9 cellular contexts compared by ENCODE assay signal in genomic region chr20:57388953-57389694, GRCh38. TPM values are rescaled to one million over a fixed set of nuclear protein-coding genes. Genes with fewer than 3 reads are reported as not detected.
A peak's percentile ranks its signal among the peaks of the same experiment; 100 is the strongest.
DNase-seq lines count a peak whose midpoint lies in the region; ATAC-seq, FAIRE-seq and TF ChIP-seq lines count a peak whose summit lies in the region.
"Had no signal": no experiment of that assay in that cellular context is flagged by ENCODE, and none has a peak within 500 bp of the region (broad histone marks: within the 10 kb centered on the region; RNA-seq: fewer than 3 reads in every experiment).

No MANE protein-coding gene starts in this region.

- H3K4me3 ChIP-seq in Caco-2 (ENCODE audit: low read depth, low read length) (peak overlapping the region; percentile 24), OCI-LY1 (ENCODE audit: low read depth, low read length, poor library complexity, severe bottlenecking) (peak overlapping the region; percentile 55), pancreas (peak overlapping the region in 2 of 4 donors; percentile 38 to 46)
- H3K4me3 ChIP-seq: SK-N-MC had no signal

- ATAC-seq in Right ventricle myocardium inferior (peak; percentile 87), pancreas (peak; percentile 85 to 91 (median 88)), GM18870 (IDR thresholded peaks at IDR 0.05; ENCODE audit: unreplicated experiment) (no peak)

- H3K4me2 ChIP-seq in OCI-LY1 (ENCODE audit: low read length): peak overlapping the region; percentile 80

- WGBS in pancreas, 2 donors: 3 to 4% methylated on average over 46 to 57 of the region's 57 CpGs

- intact Hi-C loops in Caco-2 (cut with micrococcal nuclease; ENCODE audit: unreplicated experiment) (loop anchor here (10.0 kb wide), 1 partner anchor 206 kb away; no protein-coding TSS in a partner anchor), Right ventricle myocardium inferior (cut with DNase I) (no loop called here), pancreas (cut with DNase I) (no loop called here)

- DNase-seq in Caco-2 (peak; percentile 94 to 98), HCEC 1CT (peak; percentile 33), Right ventricle myocardium inferior (ENCODE audit: missing footprints) (peak; percentile 92), pancreas (peak; percentile 73 to 93 (median 84)), NCI-H524 treated with DMSO at 0.1 percent for 48 hours (lab: John Stamatoyannopoulos, UW) (no peak)
- DNase-seq in activated naive CD4-positive, alpha-beta T cell treated with anti-CD3 and anti-CD28 coated beads, Interleukin-2, amount 10 ng/mL, durations not matched to agents 7 days and 5 days: peak; percentile 73

- H3K27ac ChIP-seq in OCI-LY1 (ENCODE audit: low read depth, low read length, poor library complexity, severe bottlenecking) (peak overlapping the region; percentile 99), pancreas (peak overlapping the region in 2 of 4 donors; percentile 23 to 34)
- H3K27ac ChIP-seq: SK-N-MC had no signal

- no peaks in the 10 kb centered on the region for H3K27me3 Mint-ChIP-seq in Caco-2 (ENCODE audit: insufficient read depth, unreplicated experiment)
- no peaks in the 10 kb centered on the region for H3K27me3 Mint-ChIP-seq in activated naive CD4-positive, alpha-beta T cell treated with anti-CD3 and anti-CD28 coated beads, Interleukin-2, amount 10 ng/mL, durations not matched to agents 7 days and 5 days

- H3K27me3 ChIP-seq in Caco-2 (replicated peaks; ENCODE audit: control insufficient read depth, insufficient read depth, low read length) (no peaks in the 10 kb centered on the region), OCI-LY1 (ENCODE audit: insufficient read depth, low read length) (no peaks in the 10 kb centered on the region), pancreas (no peaks in the 10 kb centered on the region)

- H4K20me1 ChIP-seq in OCI-LY1 (ENCODE audit: insufficient read depth, low read length): no peaks in the 10 kb centered on the region

- H3K4me1 Mint-ChIP-seq in Caco-2 (ENCODE audit: low read depth, unreplicated experiment): peaks cover 23% of the 10 kb centered on the region
- H3K4me1 Mint-ChIP-seq in activated naive CD4-positive, alpha-beta T cell treated with anti-CD3 and anti-CD28 coated beads, Interleukin-2, amount 10 ng/mL, durations not matched to agents 7 days and 5 days: peaks cover 36% of the 10 kb centered on the region

- FAIRE-seq in pancreas (lab: Jason Lieb, UNC): no peak

- peak overlapping the region; percentile 87 for H3K27ac Mint-ChIP-seq in Caco-2 (ENCODE audit: unreplicated experiment)
- peak overlapping the region; percentile 87 for H3K27ac Mint-ChIP-seq in activated naive CD4-positive, alpha-beta T cell treated with anti-CD3 and anti-CD28 coated beads, Interleukin-2, amount 10 ng/mL, durations not matched to agents 7 days and 5 days

- TF ChIP-seq CTCF in Caco-2 (IDR thresholded peaks at IDR 0.05; ENCODE audit: insufficient read depth in 1 of 2, low read depth in 1 of 2, low read length in 1 of 2, severe bottlenecking in 1 of 2, unreplicated experiment in 1 of 2) (peak; percentile 31 to 45), OCI-LY1 (IDR thresholded peaks at IDR 0.05; ENCODE audit: low read length) (peak; percentile 59), pancreas (IDR thresholded peaks at IDR 0.05) (no peak)

- CTCF ChIA-PET in Caco-2 (lab: Charles Lee): interaction anchor here (0.5 to 1.5 kb wide), 9 partner anchors 57 to 1686 kb away, joined by 3 to 8 read pairs (median 3); partner anchors contain the start of genes AURKA and CSTF1
- CTCF ChIA-PET in activated naive CD4-positive, alpha-beta T cell treated with anti-CD3 and anti-CD28 coated beads, Interleukin-2, amount 10 ng/mL, durations not matched to agents 7 days and 5 days (lab: Charles Lee): interaction anchor here (0.7 to 3.0 kb wide), 5 partner anchors 9 to 119 kb away, joined by 3 to 17 read pairs (median 4); no protein-coding TSS in a partner anchor

- H3K9me2 ChIP-seq in OCI-LY1 (ENCODE audit: low read depth, low read length): no peaks in the 10 kb centered on the region

- peaks cover 35% of the 10 kb centered on the region for H3K36me3 Mint-ChIP-seq in Caco-2 (ENCODE audit: insufficient read depth, unreplicated experiment)
- peaks cover 30% of the 10 kb centered on the region for H3K36me3 Mint-ChIP-seq in activated naive CD4-positive, alpha-beta T cell treated with anti-CD3 and anti-CD28 coated beads, Interleukin-2, amount 10 ng/mL, durations not matched to agents 7 days and 5 days

- peak overlapping the region; percentile 82 for H3K4me3 Mint-ChIP-seq in Caco-2 (ENCODE audit: unreplicated experiment)
- peak overlapping the region; percentile 77 for H3K4me3 Mint-ChIP-seq in activated naive CD4-positive, alpha-beta T cell treated with anti-CD3 and anti-CD28 coated beads, Interleukin-2, amount 10 ng/mL, durations not matched to agents 7 days and 5 days

- H3K9me3 ChIP-seq in Caco-2 (no peaks in the 10 kb centered on the region), OCI-LY1 (ENCODE audit: low read length) (no peaks in the 10 kb centered on the region), pancreas (no peaks in the 10 kb centered on the region)

- H3K79me2 ChIP-seq in OCI-LY1 (ENCODE audit: insufficient read depth, low read length): peaks cover 23% of the 10 kb centered on the region

- POLR2A ChIA-PET in Caco-2 (lab: Charles Lee): interaction anchor here (0.6 to 0.7 kb wide), 3 partner anchors 253 to 810 kb away, joined by 3 to 9 read pairs (median 7); no protein-coding TSS in a partner anchor

- H3K36me3 ChIP-seq in Caco-2 (ENCODE audit: control insufficient read depth, insufficient read depth, low read length) (peaks cover 5% of the 10 kb centered on the region), OCI-LY1 (ENCODE audit: insufficient read depth, low read length) (peaks cover 22% of the 10 kb centered on the region), pancreas (no peaks in the 10 kb centered on the region)

- no TSS peak for BruUV-seq in Caco-2 (replicated peaks; lab: Mats Ljungman, UMichigan)

- H3K9ac ChIP-seq in OCI-LY1 (ENCODE audit: low read length): peak overlapping the region; percentile 84

- peaks cover 5% of the 10 kb centered on the region; the same call in 1 of the 2 replicates for H3F3A ChIP-seq in OCI-LY1 (ENCODE audit: insufficient read depth, low read length)

- H3K4me1 ChIP-seq in Caco-2: peaks cover 23% of the 10 kb centered on the region
- peaks cover 63% of the 10 kb centered on the region for H3K4me1 ChIP-seq in OCI-LY1 (ENCODE audit: insufficient read depth, low read length, severe bottlenecking)
- H3K4me1 ChIP-seq in pancreas: peaks cover 0 to 7% (median 0%) of the 10 kb centered on the region in 3 donors

- no peak overlapping the region for H2AFZ ChIP-seq in OCI-LY1 (ENCODE audit: low read length)

- H3K9me3 Mint-ChIP-seq in Caco-2 (ENCODE audit: unreplicated experiment): no peaks in the 10 kb centered on the region
- no peaks in the 10 kb centered on the region for H3K9me3 Mint-ChIP-seq in activated naive CD4-positive, alpha-beta T cell treated with anti-CD3 and anti-CD28 coated beads, Interleukin-2, amount 10 ng/mL, durations not matched to agents 7 days and 5 days

RNA-seq across cellular contexts. Expression of gene RBM38, which starts 2.1 kb away (rescaled TPM):
- 34.4 and 39.2 TPM in 2 replicates for total RNA-seq in Caco-2 (2022)
- total RNA-seq in Right ventricle myocardium inferior: 89.6 TPM
- 1 to 10 TPM; 3.9 to 10.0 (median 5.3) TPM for total RNA-seq in pancreas
- 10 to 100 TPM in 1 of 2 donors, 1 to 10 TPM in 1; 9.7 to 13.1 TPM for polyA plus RNA-seq in pancreas

RNA-seq across cellular contexts. Expression of gene RAE1, which starts 38.1 kb away (rescaled TPM):
- total RNA-seq in Caco-2 (2022): 133 and 138 TPM in 2 replicates
- 14.6 TPM for total RNA-seq in Right ventricle myocardium inferior
- total RNA-seq in pancreas: 10 to 100 TPM in 1 of 6 donors, 1 to 10 TPM in 5; 4.3 to 11.4 (median 6.6) TPM
- polyA plus RNA-seq in pancreas: 10 to 100 TPM in 1 of 2 donors, 1 to 10 TPM in 1; 5.7 to 13.5 TPM

RNA-seq across cellular contexts. Expression of gene SPO11, which starts 59.5 kb away (rescaled TPM):
- total RNA-seq in Caco-2 (2022) (not detected in 2 replicates), Right ventricle myocardium inferior (not detected), pancreas (not detected)
- polyA plus RNA-seq in pancreas: not detected

Comparison
In these comparisons a context has a peak if more than half of its experiments do, and no peak if none do; other contexts are left out.
1. CTCF ChIP-seq: peak in Caco-2 (2 of 2) and OCI-LY1 (single experiment); none in pancreas (0 of 4).